1 cellular context compared by ENCODE assay signal in the genomic region with DNA sequence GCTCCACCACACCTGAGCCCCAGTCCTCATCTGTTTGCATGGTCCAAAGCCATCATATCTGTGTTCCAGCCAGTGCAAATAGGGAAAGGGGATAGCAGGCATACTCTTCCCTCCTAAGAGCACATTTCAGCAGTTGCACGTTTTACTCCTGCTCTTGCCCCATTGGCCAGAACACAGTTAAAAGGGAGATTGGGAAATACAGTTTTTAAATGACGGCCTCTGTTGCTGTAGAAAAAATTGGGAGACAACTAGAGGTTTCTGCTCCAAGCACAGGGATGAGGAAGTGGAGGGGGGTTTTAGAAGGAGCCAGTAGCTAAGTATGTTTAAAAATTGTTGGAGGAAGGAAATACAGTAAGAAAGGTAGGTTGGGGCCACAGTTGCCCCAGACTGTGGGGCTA.
TF ChIP-seq lines count a peak whose summit lies in the region.

No MANE protein-coding gene starts in this region.

TF ChIP-seq in H1, 55 proteins besides CTCF, POLR2A, EP300 and RAD21 (continued from another document):
- TF ChIP-seq, protein P1, sequence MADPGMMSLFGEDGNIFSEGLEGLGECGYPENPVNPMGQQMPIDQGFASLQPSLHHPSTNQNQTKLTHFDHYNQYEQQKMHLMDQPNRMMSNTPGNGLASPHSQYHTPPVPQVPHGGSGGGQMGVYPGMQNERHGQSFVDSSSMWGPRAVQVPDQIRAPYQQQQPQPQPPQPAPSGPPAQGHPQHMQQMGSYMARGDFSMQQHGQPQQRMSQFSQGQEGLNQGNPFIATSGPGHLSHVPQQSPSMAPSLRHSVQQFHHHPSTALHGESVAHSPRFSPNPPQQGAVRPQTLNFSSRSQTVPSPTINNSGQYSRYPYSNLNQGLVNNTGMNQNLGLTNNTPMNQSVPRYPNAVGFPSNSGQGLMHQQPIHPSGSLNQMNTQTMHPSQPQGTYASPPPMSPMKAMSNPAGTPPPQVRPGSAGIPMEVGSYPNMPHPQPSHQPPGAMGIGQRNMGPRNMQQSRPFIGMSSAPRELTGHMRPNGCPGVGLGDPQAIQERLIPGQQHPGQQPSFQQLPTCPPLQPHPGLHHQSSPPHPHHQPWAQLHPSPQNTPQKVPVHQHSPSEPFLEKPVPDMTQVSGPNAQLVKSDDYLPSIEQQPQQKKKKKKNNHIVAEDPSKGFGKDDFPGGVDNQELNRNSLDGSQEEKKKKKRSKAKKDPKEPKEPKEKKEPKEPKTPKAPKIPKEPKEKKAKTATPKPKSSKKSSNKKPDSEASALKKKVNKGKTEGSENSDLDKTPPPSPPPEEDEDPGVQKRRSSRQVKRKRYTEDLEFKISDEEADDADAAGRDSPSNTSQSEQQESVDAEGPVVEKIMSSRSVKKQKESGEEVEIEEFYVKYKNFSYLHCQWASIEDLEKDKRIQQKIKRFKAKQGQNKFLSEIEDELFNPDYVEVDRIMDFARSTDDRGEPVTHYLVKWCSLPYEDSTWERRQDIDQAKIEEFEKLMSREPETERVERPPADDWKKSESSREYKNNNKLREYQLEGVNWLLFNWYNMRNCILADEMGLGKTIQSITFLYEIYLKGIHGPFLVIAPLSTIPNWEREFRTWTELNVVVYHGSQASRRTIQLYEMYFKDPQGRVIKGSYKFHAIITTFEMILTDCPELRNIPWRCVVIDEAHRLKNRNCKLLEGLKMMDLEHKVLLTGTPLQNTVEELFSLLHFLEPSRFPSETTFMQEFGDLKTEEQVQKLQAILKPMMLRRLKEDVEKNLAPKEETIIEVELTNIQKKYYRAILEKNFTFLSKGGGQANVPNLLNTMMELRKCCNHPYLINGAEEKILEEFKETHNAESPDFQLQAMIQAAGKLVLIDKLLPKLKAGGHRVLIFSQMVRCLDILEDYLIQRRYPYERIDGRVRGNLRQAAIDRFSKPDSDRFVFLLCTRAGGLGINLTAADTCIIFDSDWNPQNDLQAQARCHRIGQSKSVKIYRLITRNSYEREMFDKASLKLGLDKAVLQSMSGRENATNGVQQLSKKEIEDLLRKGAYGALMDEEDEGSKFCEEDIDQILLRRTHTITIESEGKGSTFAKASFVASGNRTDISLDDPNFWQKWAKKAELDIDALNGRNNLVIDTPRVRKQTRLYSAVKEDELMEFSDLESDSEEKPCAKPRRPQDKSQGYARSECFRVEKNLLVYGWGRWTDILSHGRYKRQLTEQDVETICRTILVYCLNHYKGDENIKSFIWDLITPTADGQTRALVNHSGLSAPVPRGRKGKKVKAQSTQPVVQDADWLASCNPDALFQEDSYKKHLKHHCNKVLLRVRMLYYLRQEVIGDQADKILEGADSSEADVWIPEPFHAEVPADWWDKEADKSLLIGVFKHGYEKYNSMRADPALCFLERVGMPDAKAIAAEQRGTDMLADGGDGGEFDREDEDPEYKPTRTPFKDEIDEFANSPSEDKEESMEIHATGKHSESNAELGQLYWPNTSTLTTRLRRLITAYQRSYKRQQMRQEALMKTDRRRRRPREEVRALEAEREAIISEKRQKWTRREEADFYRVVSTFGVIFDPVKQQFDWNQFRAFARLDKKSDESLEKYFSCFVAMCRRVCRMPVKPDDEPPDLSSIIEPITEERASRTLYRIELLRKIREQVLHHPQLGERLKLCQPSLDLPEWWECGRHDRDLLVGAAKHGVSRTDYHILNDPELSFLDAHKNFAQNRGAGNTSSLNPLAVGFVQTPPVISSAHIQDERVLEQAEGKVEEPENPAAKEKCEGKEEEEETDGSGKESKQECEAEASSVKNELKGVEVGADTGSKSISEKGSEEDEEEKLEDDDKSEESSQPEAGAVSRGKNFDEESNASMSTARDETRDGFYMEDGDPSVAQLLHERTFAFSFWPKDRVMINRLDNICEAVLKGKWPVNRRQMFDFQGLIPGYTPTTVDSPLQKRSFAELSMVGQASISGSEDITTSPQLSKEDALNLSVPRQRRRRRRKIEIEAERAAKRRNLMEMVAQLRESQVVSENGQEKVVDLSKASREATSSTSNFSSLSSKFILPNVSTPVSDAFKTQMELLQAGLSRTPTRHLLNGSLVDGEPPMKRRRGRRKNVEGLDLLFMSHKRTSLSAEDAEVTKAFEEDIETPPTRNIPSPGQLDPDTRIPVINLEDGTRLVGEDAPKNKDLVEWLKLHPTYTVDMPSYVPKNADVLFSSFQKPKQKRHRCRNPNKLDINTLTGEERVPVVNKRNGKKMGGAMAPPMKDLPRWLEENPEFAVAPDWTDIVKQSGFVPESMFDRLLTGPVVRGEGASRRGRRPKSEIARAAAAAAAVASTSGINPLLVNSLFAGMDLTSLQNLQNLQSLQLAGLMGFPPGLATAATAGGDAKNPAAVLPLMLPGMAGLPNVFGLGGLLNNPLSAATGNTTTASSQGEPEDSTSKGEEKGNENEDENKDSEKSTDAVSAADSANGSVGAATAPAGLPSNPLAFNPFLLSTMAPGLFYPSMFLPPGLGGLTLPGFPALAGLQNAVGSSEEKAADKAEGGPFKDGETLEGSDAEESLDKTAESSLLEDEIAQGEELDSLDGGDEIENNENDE (IDR thresholded peaks at IDR 0.05; ENCODE audit: insufficient replicate concordance, low read length) = no peak
- TF ChIP-seq CHD2 (IDR thresholded peaks at IDR 0.05; ENCODE audit: low read length) (no peak), CEBPB (IDR thresholded peaks at IDR 0.05; ENCODE audit: low read depth, low read length) (no peak), TAF7 (optimal IDR thresholded peaks at IDR 0.05; ENCODE audit: borderline replicate concordance, low read depth, low read length) (no peak), RBBP5 (IDR thresholded peaks at IDR 0.05; ENCODE audit: borderline replicate concordance, low read depth, low read length) (no peak), CBX8 (IDR thresholded peaks at IDR 0.05; ENCODE audit: borderline replicate concordance, low read depth, low read length) (no peak), CBX5 (IDR thresholded peaks at IDR 0.05; ENCODE audit: low read depth, low read length) (no peak), GABPA (IDR thresholded peaks at IDR 0.05; ENCODE audit: borderline replicate concordance, insufficient read depth, low read length) (no peak), PHF8 (conservative IDR thresholded peaks at IDR 0.05; ENCODE audit: low read depth, low read length) (no peak), SP4 (IDR thresholded peaks at IDR 0.05; ENCODE audit: low read length) (no peak)
- TF ChIP-seq, protein P2, sequence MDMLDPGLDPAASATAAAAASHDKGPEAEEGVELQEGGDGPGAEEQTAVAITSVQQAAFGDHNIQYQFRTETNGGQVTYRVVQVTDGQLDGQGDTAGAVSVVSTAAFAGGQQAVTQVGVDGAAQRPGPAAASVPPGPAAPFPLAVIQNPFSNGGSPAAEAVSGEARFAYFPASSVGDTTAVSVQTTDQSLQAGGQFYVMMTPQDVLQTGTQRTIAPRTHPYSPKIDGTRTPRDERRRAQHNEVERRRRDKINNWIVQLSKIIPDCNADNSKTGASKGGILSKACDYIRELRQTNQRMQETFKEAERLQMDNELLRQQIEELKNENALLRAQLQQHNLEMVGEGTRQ (IDR thresholded peaks at IDR 0.05; ENCODE audit: low read length) = no peak
